In genomic region chr4:2570551-2571222, GRCh38 we compare ENCODE assay signal across 8 cellular contexts. TPM values are rescaled to one million over a fixed set of nuclear protein-coding genes. Genes with fewer than 3 reads are reported as not detected.
DNase-seq lines count a peak whose midpoint lies in the region; ATAC-seq and TF ChIP-seq lines count a peak whose summit lies in the region.

No MANE protein-coding gene starts in this region.

- no peaks in the 10 kb centered on the region for H3K27me3 Mint-ChIP-seq in Calu3 (ENCODE audit: unreplicated experiment)

- H3K27ac Mint-ChIP-seq in Calu3 (ENCODE audit: unreplicated experiment), result no peak overlapping the region

- H3K36me3 ChIP-seq in parathyroid adenoma (ENCODE audit: control insufficient read depth, insufficient read depth, low read length), result no peaks in the 10 kb centered on the region

- no peaks in the 10 kb centered on the region for H3K9me3 ChIP-seq in parathyroid adenoma (ENCODE audit: control insufficient read depth, low read length)

- TF ChIP-seq CTCF in parathyroid adenoma (IDR thresholded peaks at IDR 0.05), result no peak
- no peak for TF ChIP-seq CTCF in Calu3 (IDR thresholded peaks at IDR 0.05; ENCODE audit: unreplicated experiment)

- H3K9me3 Mint-ChIP-seq in Calu3 (ENCODE audit: low read depth, unreplicated experiment), result no peaks in the 10 kb centered on the region

- CTCF ChIA-PET in Calu3 (lab: Charles Lee), result interaction anchor here (0.6 kb wide), 1 partner anchor 178 kb away, joined by 3 read pairs; no protein-coding TSS in a partner anchor

- no TSS peak for BruUV-seq in Calu3 (replicated peaks; lab: Mats Ljungman, UMichigan)

- H3K36me3 Mint-ChIP-seq in Calu3 (ENCODE audit: insufficient read depth, unreplicated experiment), result peaks cover 9% of the 10 kb centered on the region

- H3K4me2 ChIP-seq in parathyroid adenoma (ENCODE audit: low read length), result no peak overlapping the region

- peaks cover 46% of the 10 kb centered on the region for H3K79me2 ChIP-seq in parathyroid adenoma

- DNase-seq in activated gamma-delta T cell treated with anti-CD3 and anti-CD28 coated beads, Interleukin-2, amount 50 U/mL, for 16 hours (ENCODE audit: low read depth), result peak; percentile 53
- DNase-seq in NCI-H69 (lab: John Stamatoyannopoulos, UW) (no peak), NOMO-1 treated with dmso at 0.1 percent for 144 hours (lab: John Stamatoyannopoulos, UW; ENCODE audit: unreplicated experiment) (no peak), Calu3 (no peak)

- H3K4me3 ChIP-seq in parathyroid adenoma (ENCODE audit: low read depth, low read length), result no peak overlapping the region

- H3K27ac ChIP-seq in parathyroid adenoma, result peak overlapping the region; percentile 39

- H3K4me1 Mint-ChIP-seq in Calu3 (ENCODE audit: low read depth, unreplicated experiment), result peaks cover 10% of the 10 kb centered on the region

- intact Hi-C loops in Calu3 (cut with micrococcal nuclease; ENCODE audit: unreplicated experiment), result no loop called here

- H3K9ac ChIP-seq in parathyroid adenoma, result no peak overlapping the region

- no peak overlapping the region for H3K4me3 Mint-ChIP-seq in Calu3 (ENCODE audit: low read depth, unreplicated experiment)

- peak; percentile 70 for ATAC-seq in GM19023 (IDR thresholded peaks at IDR 0.05; ENCODE audit: unreplicated experiment)
- peak; percentile 90 for ATAC-seq in HG03342 (IDR thresholded peaks at IDR 0.05; ENCODE audit: unreplicated experiment)
- no peak for ATAC-seq in HG03565 (IDR thresholded peaks at IDR 0.05; ENCODE audit: unreplicated experiment)

- H3K4me1 ChIP-seq in parathyroid adenoma, result no peaks in the 10 kb centered on the region

- H2AFZ ChIP-seq in parathyroid adenoma, result no peak overlapping the region

- no peaks in the 10 kb centered on the region for H3K27me3 ChIP-seq in parathyroid adenoma (ENCODE audit: control insufficient read depth, insufficient read depth, low read length)

RNA-seq across cellular contexts. Expression of gene FAM193A, which starts 34.2 kb away (rescaled TPM):
- total RNA-seq in Calu3 (2022), result 20.0 and 22.2 TPM in 2 replicates
